33 cellular contexts compared by ENCODE assay signal in the genomic region with DNA sequence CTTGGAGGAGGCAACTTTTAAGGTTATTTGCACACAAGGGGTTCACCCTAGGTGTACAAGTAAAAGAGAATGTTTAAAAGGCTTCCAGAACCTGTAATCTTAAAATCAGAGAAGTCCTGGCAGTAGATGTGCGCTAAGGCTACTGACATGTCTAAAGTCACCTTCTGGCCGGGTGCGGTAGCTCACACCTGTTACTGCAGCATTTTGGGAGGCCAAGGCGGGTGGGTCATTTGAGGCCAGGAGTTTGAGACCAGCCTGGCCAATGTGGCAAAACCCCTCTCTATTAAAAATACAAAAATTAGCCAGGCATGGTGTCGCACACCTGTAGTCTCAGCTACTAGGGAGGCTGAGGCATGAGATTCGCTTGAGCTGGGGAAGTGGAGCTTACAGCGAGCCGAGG.
"Had no signal": no experiment of that assay in that cellular context is flagged by ENCODE, and none has a peak within 500 bp of the region (broad histone marks: within the 10 kb centered on the region; RNA-seq: fewer than 3 reads in every experiment).

No MANE protein-coding gene starts in this region.

- ATAC-seq: activated CD4-positive, alpha-beta T cell treated with anti-CD3 and anti-CD28 coated beads for 36 hours; activated CD8-positive, alpha-beta memory T cell treated with anti-CD3 and anti-CD28 coated beads, Interleukin-2, amount 10 ng/mL, durations not matched to agents 7 days and 5 days; activated CD8-positive, alpha-beta T cell treated with anti-CD3 and anti-CD28 coated beads, Interleukin-2, amount 10 ng/mL, durations not matched to agents 7 days and 5 days; activated naive CD8-positive, alpha-beta T cell treated with anti-CD3 and anti-CD28 coated beads, Interleukin-2, amount 50 U/mL, for 24 hours; body of pancreas; foreskin keratinocyte; gastrocnemius medialis; heart left ventricle had no signal

- H3K9me3 Mint-ChIP-seq: activated CD4-positive, alpha-beta memory T cell treated with anti-CD3 and anti-CD28 coated beads for 36 hours; activated CD4-positive, alpha-beta T cell treated with anti-CD3 and anti-CD28 coated beads, Interleukin-2, amount 10 ng/mL, durations not matched to agents 24 days and 14 days; activated naive CD4-positive, alpha-beta T cell treated with anti-CD3 and anti-CD28 coated beads for 36 hours; activated naive CD4-positive, alpha-beta T cell treated with anti-CD3 and anti-CD28 coated beads, Interleukin-2, amount 50 U/mL, for 24 hours; activated naive CD8-positive, alpha-beta T cell treated with anti-CD3 and anti-CD28 coated beads, Interleukin-2, amount 50 U/mL, for 24 hours; activated T-helper 1 cell treated with anti-CD3 and anti-CD28 coated beads, Interleukin-12 subunit alpha, Interleukin-12 subunit beta, Interleukin-2, Interleukin-4 antibody, amounts not matched to agents 30 ng/mL and 10 ng/mL and 1 ng/mL, durations not matched to agents 14 hours and 24 hours and 36 hours; activated T-helper 2 cell treated with anti-CD3 and anti-CD28 coated beads, Interferon-gamma antibody, Interleukin-2, Interleukin-4, amounts not matched to agents 10 μg/mL and 5 μg/mL and 100 μg/mL, durations not matched to agents 14 hours and 24 hours and 36 hours; dendritic cell treated with granulocyte-macrophage colony-stimulating factor and Interleukin-4, amounts not matched to agents 40 ng/mL and 50 ng/mL, for 4 days had no signal

- DNase-seq: activated CD4-positive, alpha-beta memory T cell treated with anti-CD3 and anti-CD28 coated beads for 36 hours; activated CD4-positive, alpha-beta T cell treated with anti-CD3 and anti-CD28 coated beads for 36 hours; activated CD4-positive, alpha-beta T cell treated with anti-CD3 and anti-CD28 coated beads, Interleukin-2, amount 10 ng/mL, durations not matched to agents 24 days and 14 days; activated CD4-positive, CD25-positive, alpha-beta regulatory T cell; activated CD4-positive, CD25-positive, alpha-beta regulatory T cell treated with anti-CD3 and anti-CD28 coated beads, Interleukin-2, amount 50 U/mL, for 72 hours; activated CD8-positive, alpha-beta memory T cell treated with anti-CD3 and anti-CD28 coated beads, Interleukin-2, amount 10 ng/mL, durations not matched to agents 7 days and 5 days; activated CD8-positive, alpha-beta memory T cell treated with anti-CD3 and anti-CD28 coated beads, Interleukin-2, amount 50 U/mL, for 4 hours; activated CD8-positive, alpha-beta T cell treated with anti-CD3 and anti-CD28 coated beads, Interleukin-2, amount 10 ng/mL, durations not matched to agents 7 days and 5 days; activated effector memory CD4-positive, alpha-beta T cell treated with anti-CD3 and anti-CD28 coated beads, Interleukin-2, amount 50 U/mL, for 16 hours; activated naive CD4-positive, alpha-beta T cell treated with anti-CD3 and anti-CD28 coated beads for 36 hours; activated naive CD8-positive, alpha-beta T cell treated with anti-CD3 and anti-CD28 coated beads for 36 hours; activated naive CD8-positive, alpha-beta T cell treated with anti-CD3 and anti-CD28 coated beads, Interleukin-2, amount 50 U/mL, for 24 hours; activated T-cell treated with anti-CD3 and anti-CD28 coated beads, Interleukin-2, amount 50 U/mL, for 1 hour; activated T-cell treated with anti-CD3 and anti-CD28 coated beads, Interleukin-2, amount 50 U/mL, for 48 hours; adrenal gland; amygdala; aorta; body of pancreas; caudate nucleus; colonic mucosa; dorsolateral prefrontal cortex; effector memory CD4-positive, alpha-beta T cell; erythroblast; foreskin keratinocyte; gastrocnemius medialis; glutamatergic neuron; heart left ventricle; T-helper 2 cell had no signal

- H3K4me3 Mint-ChIP-seq: activated CD4-positive, alpha-beta memory T cell treated with anti-CD3 and anti-CD28 coated beads for 36 hours; activated CD4-positive, alpha-beta T cell treated with anti-CD3 and anti-CD28 coated beads for 36 hours; activated CD4-positive, alpha-beta T cell treated with anti-CD3 and anti-CD28 coated beads, Interleukin-2, amount 10 ng/mL, durations not matched to agents 24 days and 14 days; activated CD8-positive, alpha-beta memory T cell treated with anti-CD3 and anti-CD28 coated beads, Interleukin-2, amount 10 ng/mL, durations not matched to agents 7 days and 5 days; activated CD8-positive, alpha-beta T cell treated with anti-CD3 and anti-CD28 coated beads, Interleukin-2, amount 10 ng/mL, durations not matched to agents 7 days and 5 days; activated naive CD4-positive, alpha-beta T cell treated with anti-CD3 and anti-CD28 coated beads for 36 hours; activated naive CD4-positive, alpha-beta T cell treated with anti-CD3 and anti-CD28 coated beads, Interleukin-2, amount 50 U/mL, for 24 hours; activated naive CD8-positive, alpha-beta T cell treated with anti-CD3 and anti-CD28 coated beads for 36 hours; activated naive CD8-positive, alpha-beta T cell treated with anti-CD3 and anti-CD28 coated beads, Interleukin-2, amount 50 U/mL, for 24 hours; activated T-helper 1 cell treated with anti-CD3 and anti-CD28 coated beads, Interleukin-12 subunit alpha, Interleukin-12 subunit beta, Interleukin-2, Interleukin-4 antibody, amounts not matched to agents 30 ng/mL and 10 ng/mL and 1 ng/mL, durations not matched to agents 14 hours and 24 hours and 36 hours; dendritic cell treated with granulocyte-macrophage colony-stimulating factor and Interleukin-4, amounts not matched to agents 40 ng/mL and 50 ng/mL, for 4 days had no signal

- H3K27me3 ChIP-seq: adrenal gland, body of pancreas, colonic mucosa, dorsolateral prefrontal cortex, esophagus muscularis mucosa, foreskin keratinocyte, gastrocnemius medialis, heart left ventricle had no signal

- H3K27me3 Mint-ChIP-seq: activated CD4-positive, alpha-beta memory T cell treated with anti-CD3 and anti-CD28 coated beads for 36 hours; activated CD4-positive, alpha-beta T cell treated with anti-CD3 and anti-CD28 coated beads for 36 hours; activated CD4-positive, alpha-beta T cell treated with anti-CD3 and anti-CD28 coated beads, Interleukin-2, amount 10 ng/mL, durations not matched to agents 24 days and 14 days; activated CD8-positive, alpha-beta memory T cell treated with anti-CD3 and anti-CD28 coated beads, Interleukin-2, amount 10 ng/mL, durations not matched to agents 7 days and 5 days; activated naive CD4-positive, alpha-beta T cell treated with anti-CD3 and anti-CD28 coated beads, Interleukin-2, amount 50 U/mL, for 24 hours; activated naive CD8-positive, alpha-beta T cell treated with anti-CD3 and anti-CD28 coated beads for 36 hours; activated naive CD8-positive, alpha-beta T cell treated with anti-CD3 and anti-CD28 coated beads, Interleukin-2, amount 50 U/mL, for 24 hours; dendritic cell treated with granulocyte-macrophage colony-stimulating factor and Interleukin-4, amounts not matched to agents 40 ng/mL and 50 ng/mL, for 4 days had no signal

- H3K4me3 ChIP-seq: adrenal gland, body of pancreas, colonic mucosa, dorsolateral prefrontal cortex, esophagus muscularis mucosa, gastrocnemius medialis, heart left ventricle had no signal

- H3K36me3 ChIP-seq: colonic mucosa had no signal

- H3K27ac ChIP-seq: adrenal gland, body of pancreas, colonic mucosa, dorsolateral prefrontal cortex, esophagus muscularis mucosa, foreskin keratinocyte, gastrocnemius medialis, heart left ventricle had no signal

- H3K4me1 ChIP-seq: adrenal gland, body of pancreas, colonic mucosa, esophagus muscularis mucosa, foreskin keratinocyte, gastrocnemius medialis, heart left ventricle had no signal

- H3K27ac Mint-ChIP-seq: activated CD4-positive, alpha-beta memory T cell treated with anti-CD3 and anti-CD28 coated beads for 36 hours; activated CD4-positive, alpha-beta T cell treated with anti-CD3 and anti-CD28 coated beads for 36 hours; activated CD4-positive, alpha-beta T cell treated with anti-CD3 and anti-CD28 coated beads, Interleukin-2, amount 10 ng/mL, durations not matched to agents 24 days and 14 days; activated CD8-positive, alpha-beta memory T cell treated with anti-CD3 and anti-CD28 coated beads, Interleukin-2, amount 10 ng/mL, durations not matched to agents 7 days and 5 days; activated CD8-positive, alpha-beta T cell treated with anti-CD3 and anti-CD28 coated beads, Interleukin-2, amount 10 ng/mL, durations not matched to agents 7 days and 5 days; activated naive CD4-positive, alpha-beta T cell treated with anti-CD3 and anti-CD28 coated beads for 36 hours; activated naive CD8-positive, alpha-beta T cell treated with anti-CD3 and anti-CD28 coated beads for 36 hours; activated naive CD8-positive, alpha-beta T cell treated with anti-CD3 and anti-CD28 coated beads, Interleukin-2, amount 50 U/mL, for 24 hours; activated T-helper 1 cell treated with anti-CD3 and anti-CD28 coated beads, Interleukin-12 subunit alpha, Interleukin-12 subunit beta, Interleukin-2, Interleukin-4 antibody, amounts not matched to agents 30 ng/mL and 10 ng/mL and 1 ng/mL, durations not matched to agents 14 hours and 24 hours and 36 hours; activated T-helper 2 cell treated with anti-CD3 and anti-CD28 coated beads, Interferon-gamma antibody, Interleukin-2, Interleukin-4, amounts not matched to agents 10 μg/mL and 5 μg/mL and 100 μg/mL, durations not matched to agents 14 hours and 24 hours and 36 hours; dendritic cell treated with granulocyte-macrophage colony-stimulating factor and Interleukin-4, amounts not matched to agents 40 ng/mL and 50 ng/mL, for 4 days had no signal

- H3K4me1 Mint-ChIP-seq: activated CD4-positive, alpha-beta T cell treated with anti-CD3 and anti-CD28 coated beads for 36 hours; activated CD8-positive, alpha-beta memory T cell treated with anti-CD3 and anti-CD28 coated beads, Interleukin-2, amount 10 ng/mL, durations not matched to agents 7 days and 5 days; activated naive CD8-positive, alpha-beta T cell treated with anti-CD3 and anti-CD28 coated beads for 36 hours; activated naive CD8-positive, alpha-beta T cell treated with anti-CD3 and anti-CD28 coated beads, Interleukin-2, amount 50 U/mL, for 24 hours had no signal

- H3K9me3 ChIP-seq: adrenal gland, body of pancreas, colonic mucosa, esophagus muscularis mucosa, gastrocnemius medialis, heart left ventricle had no signal
